In genomic region chr21:39668369-39668768, GRCh38 we compare ENCODE assay signal across 31 cellular contexts. TPM values are rescaled to one million over a fixed set of nuclear protein-coding genes. Genes with fewer than 3 reads are reported as not detected.
"Had no signal": no experiment of that assay in that cellular context is flagged by ENCODE, and none has a peak within 500 bp of the region (broad histone marks: within the 10 kb centered on the region; RNA-seq: fewer than 3 reads in every experiment).

No MANE protein-coding gene starts in this region.

- H3K4me1 Mint-ChIP-seq: naive thymus-derived CD4-positive, alpha-beta T cell had no signal

- H3K27me3 ChIP-seq: heart right ventricle, left lung, neural progenitor cell, testis, tibial artery, uterus had no signal

- H3K9ac ChIP-seq: neural progenitor cell had no signal

- H3K4me1 ChIP-seq: esophagus squamous epithelium, heart right ventricle, left lung, psoas muscle, spleen, testis, tibial artery, uterus had no signal

- ATAC-seq: effector memory CD8-positive, alpha-beta T cell; heart right ventricle; left cardiac atrium; left lung; naive thymus-derived CD4-positive, alpha-beta T cell; psoas muscle; right cardiac atrium had no signal

- H3K36me3 ChIP-seq: esophagus squamous epithelium, heart right ventricle, left lung, neural progenitor cell, spleen, tibial artery, uterus had no signal

- DNase-seq: cortex of kidney; effector memory CD8-positive, alpha-beta T cell; erythroblast; esophagus squamous epithelium; foreskin melanocyte; glutamatergic neuron; heart right ventricle; hippocampal formation; left cardiac atrium; left lung; mesenchymal stem cell; midbrain; naive thymus-derived CD4-positive, alpha-beta T cell; posterior cingulate gyrus; psoas muscle; right cardiac atrium; spleen; stimulated activated CD4-positive, alpha-beta T cell treated with anti-CD3 and anti-CD28 coated beads, Interleukin-2, amount 100 ng/mL, for 48 hours; stimulated activated naive CD4-positive, alpha-beta T cell treated with Interleukin-2 at 50 U/mL for 16 hours; substantia nigra; testis; tibial artery; uterus had no signal

- H3K9me3 Mint-ChIP-seq: nephron, neural progenitor cell had no signal

- H2AFZ ChIP-seq: neural progenitor cell had no signal

- H3K27me3 Mint-ChIP-seq: type B pancreatic cell had no signal

- H3K4me3 ChIP-seq: esophagus squamous epithelium, heart right ventricle, left lung, neural progenitor cell, psoas muscle, skin epidermis, spleen, testis, tibial artery, uterus had no signal

- H3K4me2 ChIP-seq: neural progenitor cell had no signal

- H3K27ac ChIP-seq: esophagus squamous epithelium, heart right ventricle, left lung, neural progenitor cell, psoas muscle, skin epidermis, spleen, testis, tibial artery, uterus had no signal

- H3K9me3 ChIP-seq: esophagus squamous epithelium, heart right ventricle, left lung, psoas muscle, spleen, testis, tibial artery, uterus had no signal

- H3K27ac Mint-ChIP-seq: effector memory CD8-positive, alpha-beta T cell; naive thymus-derived CD4-positive, alpha-beta T cell; nephron; neural progenitor cell; type B pancreatic cell had no signal

- H3K4me3 Mint-ChIP-seq: effector memory CD8-positive, alpha-beta T cell; naive thymus-derived CD4-positive, alpha-beta T cell; nephron; neural progenitor cell; type B pancreatic cell had no signal

- H3K36me3 Mint-ChIP-seq: naive thymus-derived CD4-positive, alpha-beta T cell had no signal

- FAIRE-seq: endometrium, islet of Langerhans had no signal

RNA-seq across cellular contexts. Expression of gene B3GALT5, which starts 55.6 kb away (rescaled TPM):
- total RNA-seq: dermis microvascular lymphatic vessel endothelial cell; lung microvascular endothelial cell; naive thymus-derived CD4-positive, alpha-beta T cell had no signal
- polyA plus RNA-seq: naive thymus-derived CD4-positive, alpha-beta T cell had no signal
